Comparison of ENCODE assay signal across 18 cellular contexts in genomic region chr22:20399866-20400605, GRCh38.
"Had no signal": no experiment of that assay in that cellular context is flagged by ENCODE, and none has a peak within 500 bp of the region (broad histone marks: within the 10 kb centered on the region; RNA-seq: fewer than 3 reads in every experiment).

No MANE protein-coding gene starts in this region.

- H3K4me3 ChIP-seq: hepatocyte, pancreas, suprapubic skin, tibial artery, upper lobe of right lung had no signal

- H3K36me3 Mint-ChIP-seq: natural killer cell had no signal

- FAIRE-seq: colon, islet of Langerhans, pancreas, small intestine had no signal

- H3K9me3 Mint-ChIP-seq: dendritic cell treated with granulocyte-macrophage colony-stimulating factor and Interleukin-4, amounts not matched to agents 40 ng/mL and 50 ng/mL, for 4 days had no signal

- DNase-seq: foreskin melanocyte; mammary epithelial cell; natural killer cell; occipital lobe; pancreas; right cardiac atrium; small intestine; stimulated activated CD4-positive, alpha-beta T cell treated with anti-CD3 and anti-CD28 coated beads, Interleukin-2, amount 100 ng/mL, for 48 hours; stimulated activated naive CD8-positive, alpha-beta T cell treated with anti-CD3 and anti-CD28 coated beads, Interleukin-15, Interleukin-2, amounts not matched to agents 100 U/mL and 50 U/mL, for 24 hours had no signal

- H3K36me3 ChIP-seq: pancreas had no signal

- H3K4me2 ChIP-seq: hepatocyte had no signal

- H3K27me3 Mint-ChIP-seq: dendritic cell treated with granulocyte-macrophage colony-stimulating factor and Interleukin-4, amounts not matched to agents 40 ng/mL and 50 ng/mL, for 4 days; progenitor cell of endocrine pancreas had no signal

- H3K27ac Mint-ChIP-seq: dendritic cell treated with granulocyte-macrophage colony-stimulating factor and Interleukin-4, amounts not matched to agents 40 ng/mL and 50 ng/mL, for 4 days; progenitor cell of endocrine pancreas had no signal

- H3K27me3 ChIP-seq: hepatocyte, pancreas, suprapubic skin, tibial artery, upper lobe of right lung had no signal

- H3K27ac ChIP-seq: hepatocyte, pancreas, suprapubic skin, tibial artery, upper lobe of right lung had no signal

- H2AFZ ChIP-seq: hepatocyte had no signal

- H3K9me3 ChIP-seq: pancreas, suprapubic skin, tibial artery, upper lobe of right lung had no signal

- ATAC-seq: left lobe of liver; natural killer cell; right cardiac atrium; stimulated activated naive CD8-positive, alpha-beta T cell treated with anti-CD3 and anti-CD28 coated beads, Interleukin-15, Interleukin-2, amounts not matched to agents 100 U/mL and 50 U/mL, for 24 hours; upper lobe of right lung had no signal

- H3K4me3 Mint-ChIP-seq: dendritic cell treated with granulocyte-macrophage colony-stimulating factor and Interleukin-4, amounts not matched to agents 40 ng/mL and 50 ng/mL, for 4 days; natural killer cell had no signal
